Comparison of ENCODE assay signal across 28 cellular contexts in genomic region chr4:134551348-134551747, GRCh38.
"Had no signal": no experiment of that assay in that cellular context is flagged by ENCODE, and none has a peak within 500 bp of the region (broad histone marks: within the 10 kb centered on the region; RNA-seq: fewer than 3 reads in every experiment).

No MANE protein-coding gene starts in this region.

- H3K4me1 ChIP-seq: left lung, lower lobe of right lung, pancreas, prostate gland, sigmoid colon, spleen, transverse colon, upper lobe of left lung had no signal

- DNase-seq: head of caudate nucleus; hippocampal formation; immature natural killer cell; kidney; left colon; left lung; lower lobe of right lung; mammary epithelial cell; mesenchymal stem cell; naive thymus-derived CD8-positive, alpha-beta T cell; nucleus accumbens; pancreas; posterior cingulate gyrus; retina; right cardiac atrium; sigmoid colon; small intestine; spleen; stimulated activated CD4-positive, alpha-beta T cell treated with anti-CD3 and anti-CD28 coated beads, Interleukin-4, amount 100 ng/mL, for 24 hours; stimulated activated naive CD4-positive, alpha-beta T cell; stimulated activated naive CD8-positive, alpha-beta T cell treated with anti-CD3 and anti-CD28 coated beads, Interleukin-15, amount 100 ng/mL, for 72 hours; substantia nigra; transverse colon; upper lobe of left lung had no signal

- H3K36me3 Mint-ChIP-seq: immature natural killer cell; stimulated activated effector memory CD8-positive, alpha-beta T cell treated with anti-CD3 and anti-CD28 coated beads, Interleukin-12 subunit alpha, Interleukin-12 subunit beta, amount 100 ng/mL, for 72 hours had no signal

- H3K4me3 Mint-ChIP-seq: immature natural killer cell; naive thymus-derived CD8-positive, alpha-beta T cell; nephron; neural crest cell; stimulated activated effector memory CD8-positive, alpha-beta T cell treated with anti-CD3 and anti-CD28 coated beads, Interleukin-12 subunit alpha, Interleukin-12 subunit beta, amount 100 ng/mL, for 72 hours; stimulated activated naive CD8-positive, alpha-beta T cell treated with anti-CD3 and anti-CD28 coated beads, Interleukin-15, amount 100 ng/mL, for 72 hours had no signal

- H3K4me3 ChIP-seq: left lung, lower lobe of right lung, pancreas, prostate gland, sigmoid colon, spleen, transverse colon, upper lobe of left lung had no signal

- H3K27ac Mint-ChIP-seq: immature natural killer cell; naive thymus-derived CD8-positive, alpha-beta T cell; nephron; stimulated activated effector memory CD8-positive, alpha-beta T cell treated with anti-CD3 and anti-CD28 coated beads, Interleukin-12 subunit alpha, Interleukin-12 subunit beta, amount 100 ng/mL, for 72 hours; stimulated activated naive CD8-positive, alpha-beta T cell treated with anti-CD3 and anti-CD28 coated beads, Interleukin-15, amount 100 ng/mL, for 72 hours had no signal

- H3K4me1 Mint-ChIP-seq: immature natural killer cell; naive thymus-derived CD8-positive, alpha-beta T cell; nephron; neural crest cell; stimulated activated effector memory CD8-positive, alpha-beta T cell treated with anti-CD3 and anti-CD28 coated beads, Interleukin-12 subunit alpha, Interleukin-12 subunit beta, amount 100 ng/mL, for 72 hours; stimulated activated naive CD8-positive, alpha-beta T cell treated with anti-CD3 and anti-CD28 coated beads, Interleukin-15, amount 100 ng/mL, for 72 hours had no signal

- H3K27ac ChIP-seq: left lung, lower lobe of right lung, pancreas, prostate gland, sigmoid colon, spleen, transverse colon, upper lobe of left lung had no signal

- H3K27me3 Mint-ChIP-seq: naive thymus-derived CD8-positive, alpha-beta T cell; stimulated activated naive CD8-positive, alpha-beta T cell treated with anti-CD3 and anti-CD28 coated beads, Interleukin-15, amount 100 ng/mL, for 72 hours had no signal

- ATAC-seq: left colon; left lung; lower lobe of right lung; naive thymus-derived CD8-positive, alpha-beta T cell; pancreas; right cardiac atrium; stimulated activated effector memory CD8-positive, alpha-beta T cell treated with anti-CD3 and anti-CD28 coated beads, Interleukin-12 subunit alpha, Interleukin-12 subunit beta, amount 100 ng/mL, for 72 hours; stimulated activated naive CD8-positive, alpha-beta T cell treated with anti-CD3 and anti-CD28 coated beads, Interleukin-15, amount 100 ng/mL, for 72 hours had no signal

- H3K27me3 ChIP-seq: left lung, pancreas, sigmoid colon, spleen, transverse colon, upper lobe of left lung had no signal

- H3K9me3 ChIP-seq: pancreas, prostate gland had no signal

- H3K36me3 ChIP-seq: left lung, lower lobe of right lung, pancreas, prostate gland, sigmoid colon, spleen, transverse colon, upper lobe of left lung had no signal
